Comparison of ENCODE assay signal across 27 cellular contexts in the genomic region with DNA sequence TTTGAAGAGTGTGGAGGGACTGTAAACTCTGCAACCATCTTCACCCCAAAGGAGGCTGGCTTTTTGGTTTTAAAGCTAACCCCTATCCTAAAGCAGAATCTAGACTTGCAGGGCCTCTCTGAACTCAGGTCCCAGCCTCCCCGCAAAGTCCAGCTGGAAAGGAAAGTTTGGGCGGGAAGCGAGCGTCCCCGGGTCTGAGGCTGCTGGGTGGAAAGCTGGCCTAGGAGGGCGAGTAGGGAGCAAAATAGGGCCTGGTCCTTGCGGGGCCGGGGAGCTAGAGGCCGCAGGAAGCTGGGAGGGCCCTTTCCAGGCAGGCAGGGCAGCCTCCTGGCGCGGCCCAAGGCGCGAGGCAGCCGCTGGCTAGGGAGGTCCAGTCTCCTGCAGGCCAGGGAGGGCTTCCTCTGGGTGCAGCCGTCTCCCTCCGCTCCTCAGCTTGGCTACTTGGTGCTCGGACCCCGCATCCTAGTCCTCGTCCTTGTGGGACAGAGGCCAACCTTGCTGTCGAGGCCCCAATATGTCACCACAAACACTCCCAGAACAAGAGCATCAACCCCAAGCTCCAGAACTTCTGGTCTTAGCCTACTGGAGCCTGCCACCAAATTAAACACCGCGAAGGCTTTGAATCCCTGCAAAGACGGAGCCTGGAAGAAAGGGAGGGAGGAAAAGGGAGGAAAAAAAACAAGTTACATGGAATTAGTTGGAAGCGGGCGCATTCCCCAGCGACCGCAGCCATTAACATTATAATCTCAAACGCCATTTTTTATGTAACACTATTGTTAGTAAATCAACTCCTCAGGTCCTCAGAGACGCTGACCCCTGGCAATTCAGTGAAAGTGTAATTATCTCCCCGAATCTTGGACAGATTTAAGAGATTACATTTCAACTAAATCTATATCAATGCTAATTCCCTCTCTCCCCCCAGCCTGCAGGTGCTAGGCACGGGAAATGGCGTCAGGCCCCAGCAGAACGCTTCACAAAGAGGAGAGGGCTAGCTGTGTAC. TPM values are rescaled to one million over a fixed set of nuclear protein-coding genes. Genes with fewer than 3 reads are reported as not detected.
DNase-seq lines count a peak whose midpoint lies in the region; ATAC-seq and TF ChIP-seq lines count a peak whose summit lies in the region.
"Had no signal": no experiment of that assay in that cellular context is flagged by ENCODE, and none has a peak within 500 bp of the region (broad histone marks: within the 10 kb centered on the region; RNA-seq: fewer than 3 reads in every experiment).

No MANE protein-coding gene starts in this region.

- H3K4ac ChIP-seq in neuronal stem cell (ENCODE audit: low read length), result no peak overlapping the region

- TF ChIP-seq POLR2A in esophagus muscularis mucosa (IDR thresholded peaks at IDR 0.05; ENCODE audit: low read depth), result no peak

- no peaks in the 10 kb centered on the region for H3K36me3 ChIP-seq in esophagus muscularis mucosa
- no peaks in the 10 kb centered on the region for H3K36me3 ChIP-seq in neuronal stem cell (replicated peaks in 1 of 2; ENCODE audit: control insufficient read depth in 2 of 2, insufficient read depth in 2 of 2, low read length in 2 of 2)
- H3K36me3 ChIP-seq: heart left ventricle, vagina, WERI-Rb-1 had no signal

- in situ Hi-C loops in GM13977 (cut with MboI; ENCODE audit: low pct_unique_long_range_greater_than_20kb, low sequenced_read_pairs, unreplicated experiment), result loop anchor here (25.0 kb wide), 1 partner anchor 614 kb away; the partner anchor contains the start of gene WT1

- no peak overlapping the region for H2AFZ ChIP-seq in neuronal stem cell (ENCODE audit: low read length)
- H2AFZ ChIP-seq: GM23248 had no signal

- 36% methylated on average over 25 of the region's 33 CpGs for WGBS in esophagus muscularis mucosa
- WGBS in neuronal stem cell (ENCODE audit: extremely low coverage in 2 of 2, insufficient read length in 2 of 2, insufficient replicate concordance in 1 of 2), 2 donors, result no CpG with 5 or more reads among the region's 33 CpGs

- H3K27me3 ChIP-seq in esophagus muscularis mucosa, result peaks cover 5 to 100% (median 98%) of the 10 kb centered on the region in 4 donors
- H3K27me3 ChIP-seq in neuronal stem cell (ENCODE audit: control insufficient read depth in 3 of 3, insufficient read depth in 3 of 3, low read depth in 1 of 3, low read length in 3 of 3), result peaks cover 42 to 100% (median 92%) of the 10 kb centered on the region in 3 experiments

- H3K4me3 ChIP-seq in esophagus muscularis mucosa (no peak overlapping the region), neuronal stem cell (ENCODE audit: low read length in 2 of 2) (no peak overlapping the region)
- H3K4me3 ChIP-seq: GM23248, heart left ventricle, vagina had no signal

- H2BK15ac ChIP-seq in neuronal stem cell (ENCODE audit: low read length), result peak overlapping the region; percentile 68

- H2BK12ac ChIP-seq in neuronal stem cell (ENCODE audit: low read length), result no peak overlapping the region

- no peak overlapping the region for H2BK5ac ChIP-seq in neuronal stem cell (ENCODE audit: low read length)

- intact Hi-C loops in esophagus muscularis mucosa (cut with DNase I), result no loop called here

- no peak overlapping the region for H3K14ac ChIP-seq in neuronal stem cell (ENCODE audit: low read length)

- H2BK120ac ChIP-seq in neuronal stem cell (ENCODE audit: low read depth, low read length), result no peak overlapping the region

- DNase-seq in GM13977 (ENCODE audit: low spot score) (peak; percentile 20), HuH-7 (ENCODE audit: low spot score) (peak; percentile 15), esophagus muscularis mucosa (ENCODE audit: extremely low spot score) (peak; percentile 82), neuronal stem cell (ENCODE audit: low spot score) (no peak), NCI-H1417 treated with DMSO at 0.1 percent for 48 hours (lab: John Stamatoyannopoulos, UW) (no peak), globus pallidus (ENCODE audit: low spot score) (no peak)
- DNase-seq: activated CD4-positive, alpha-beta T cell treated with anti-CD3 and anti-CD28 coated beads, Interleukin-2, amount 50 U/mL, for 1 hour; activated CD8-positive, alpha-beta memory T cell treated with anti-CD3 and anti-CD28 coated beads, Interleukin-2, amount 10 ng/mL, durations not matched to agents 7 days and 5 days; activated naive CD8-positive, alpha-beta T cell treated with anti-CD3 and anti-CD28 coated beads, Interleukin-2, amount 10 ng/mL, durations not matched to agents 7 days and 5 days; EL; GM23248; heart left ventricle; left ventricle myocardium superior; NCI-H1092; NCI-H2029; NCI-H2227 treated with DMSO at 0.1 percent for 48 hours; stimulated activated CD4-positive, alpha-beta T cell treated with anti-CD3 and anti-CD28 coated beads, Interleukin-4, amount 100 ng/mL, for 4 hours; stimulated activated naive CD4-positive, alpha-beta T cell treated with Interleukin-2 at 50 U/mL for 16 hours; WERI-Rb-1 had no signal

- H4K91ac ChIP-seq in neuronal stem cell (ENCODE audit: low read depth, low read length, poor library complexity), result no peak overlapping the region

- H3K4me2 ChIP-seq in neuronal stem cell (ENCODE audit: insufficient read depth, low read length, poor library complexity, severe bottlenecking), result no peak overlapping the region

- peak overlapping the region; percentile 44 for H3K18ac ChIP-seq in neuronal stem cell (ENCODE audit: low read length)

- H3K79me1 ChIP-seq in neuronal stem cell (ENCODE audit: low read depth, low read length), result no peaks in the 10 kb centered on the region

- H3K4me1 ChIP-seq in esophagus muscularis mucosa (peaks cover 6 to 45% (median 40%) of the 10 kb centered on the region in 4 donors), neuronal stem cell (ENCODE audit: control insufficient read depth in 2 of 2, insufficient read depth in 1 of 2, low read depth in 1 of 2, low read length in 2 of 2) (peaks cover 5 to 11% of the 10 kb centered on the region in 2 donors)

- H4K8ac ChIP-seq in neuronal stem cell (ENCODE audit: low read depth, low read length), result no peak overlapping the region

- TF ChIP-seq CTCF in GM13977 (IDR thresholded peaks at IDR 0.05; ENCODE audit: extremely low read depth, insufficient read depth, missing control alignments) (no peak), esophagus muscularis mucosa (IDR thresholded peaks at IDR 0.05) (no peak)

- H3K27ac ChIP-seq in esophagus muscularis mucosa (replicated peaks in 1 of 4), result no peak overlapping the region
- H3K27ac ChIP-seq in neuronal stem cell (replicated peaks; ENCODE audit: low read length), result no peak overlapping the region
- H3K27ac ChIP-seq: epithelial cell of prostate, GM23248, heart left ventricle, RWPE1, vagina, WERI-Rb-1 had no signal

- H2AK5ac ChIP-seq in neuronal stem cell (ENCODE audit: low read depth, low read length), result peak overlapping the region; percentile 53

- ATAC-seq in HG03139 (IDR thresholded peaks at IDR 0.05; ENCODE audit: unreplicated experiment), result no peak
- ATAC-seq: activated CD8-positive, alpha-beta memory T cell treated with anti-CD3 and anti-CD28 coated beads, Interleukin-2, amount 10 ng/mL, durations not matched to agents 7 days and 5 days; heart left ventricle; left ventricle myocardium superior; natural killer cell treated with Interleukin-12 subunit alpha and Interleukin-12 subunit beta and Interleukin-15 and Interleukin-18, amount 100 ng/mL, for 72 hours; sciatic nerve had no signal

- H3K9me3 ChIP-seq in esophagus muscularis mucosa (no peaks in the 10 kb centered on the region), neuronal stem cell (replicated peaks in 1 of 2; ENCODE audit: control insufficient read depth in 2 of 2, insufficient read depth in 1 of 2, low read depth in 1 of 2, low read length in 2 of 2) (peaks cover 5 to 8% of the 10 kb centered on the region in 2 donors)
- H3K9me3 ChIP-seq: heart left ventricle, vagina had no signal

- no peak for TF ChIP-seq EP300 in esophagus muscularis mucosa (IDR thresholded peaks at IDR 0.05)

- H3K23ac ChIP-seq in neuronal stem cell (ENCODE audit: low read depth, low read length, poor library complexity), result no peak overlapping the region

- no peak overlapping the region for H3K9ac ChIP-seq in neuronal stem cell (ENCODE audit: low read depth, low read length, poor library complexity)
- H3K9ac ChIP-seq: GM23248 had no signal

RNA-seq across cellular contexts. Expression of gene PAX6, which starts 12.6 kb away (rescaled TPM):
- total RNA-seq in esophagus muscularis mucosa, result under 1 TPM in 1 of 4 donors, not detected in 3; 0.06 TPM
- 254 TPM for polyA plus RNA-seq in neuronal stem cell (2013, experiment 1 of 2)
- 259 TPM for polyA plus RNA-seq in neuronal stem cell (2013, experiment 2 of 2)
- total RNA-seq: activated CD8-positive, alpha-beta memory T cell treated with anti-CD3 and anti-CD28 coated beads, Interleukin-2, amount 10 ng/mL, durations not matched to agents 7 days and 5 days; activated naive CD8-positive, alpha-beta T cell treated with anti-CD3 and anti-CD28 coated beads, Interleukin-2, amount 10 ng/mL, durations not matched to agents 7 days and 5 days; activated T-helper 2 cell treated with anti-CD3 and anti-CD28 coated beads, Interferon-gamma antibody, Interleukin-2, Interleukin-4, amounts not matched to agents 10 μg/mL and 5 μg/mL and 100 μg/mL, durations not matched to agents 14 hours and 24 hours and 36 hours; fibroblast of villous mesenchyme; GM23248; left ventricle myocardium superior; natural killer cell treated with Interleukin-12 subunit alpha and Interleukin-12 subunit beta and Interleukin-15 and Interleukin-18, amount 100 ng/mL, for 72 hours; sciatic nerve; vagina had no signal
- polyA plus RNA-seq: heart left ventricle had no signal

Comparison
In these comparisons a context has a peak if more than half of its experiments do, and no peak if none do; other contexts are left out.
1. DNase-seq: peak in GM13977 (single experiment), HuH-7 (single experiment) and esophagus muscularis mucosa (single experiment); none in neuronal stem cell (single experiment), NCI-H1417 treated with DMSO at 0.1 percent for 48 hours (single experiment) and globus pallidus (single experiment).